ENCODE assay signal across 10 cellular contexts in the genomic region with DNA sequence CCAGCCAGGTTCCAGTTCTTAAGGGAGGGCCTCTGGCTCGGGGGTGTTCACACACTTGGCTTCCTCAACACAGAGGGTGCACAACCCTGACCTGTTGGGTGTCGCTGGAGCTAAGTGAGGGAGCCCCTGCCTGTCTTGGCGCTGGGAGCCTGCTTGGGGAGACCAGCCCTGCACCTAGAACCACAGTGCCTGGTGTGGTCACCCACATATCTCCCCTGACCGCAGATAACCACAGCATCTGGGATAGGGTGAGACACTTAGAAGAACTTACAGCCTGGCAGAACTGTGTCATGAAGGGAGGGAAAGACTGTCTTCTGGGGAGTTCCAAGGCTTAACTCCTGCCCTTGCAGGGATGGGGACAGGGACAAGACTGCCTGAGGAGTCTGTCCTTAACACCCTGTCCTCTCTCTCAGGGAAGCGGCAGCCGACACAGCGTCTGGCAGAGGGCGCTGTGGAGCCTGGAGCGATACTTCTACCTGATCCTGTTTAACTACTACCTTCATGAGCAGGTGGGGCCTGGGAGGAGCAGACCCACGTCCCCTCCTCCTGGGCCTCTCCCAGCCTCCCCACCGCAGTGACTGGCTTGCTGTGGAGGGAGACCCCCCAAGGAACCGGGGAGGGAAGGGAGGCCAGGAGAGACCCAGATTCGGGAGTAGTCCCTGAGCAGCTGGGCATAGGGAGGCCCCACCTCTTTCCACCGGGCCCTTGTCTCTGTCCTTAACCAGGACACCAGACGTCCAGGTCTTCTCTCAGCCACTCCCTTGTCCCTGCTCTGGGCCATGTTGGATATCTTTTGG. TPM values are rescaled to one million over a fixed set of nuclear protein-coding genes. Genes with fewer than 3 reads are reported as not detected.
DNase-seq lines count a peak whose midpoint lies in the region; ATAC-seq, FAIRE-seq and TF ChIP-seq lines count a peak whose summit lies in the region.
"Had no signal": no experiment of that assay in that cellular context is flagged by ENCODE, and none has a peak within 500 bp of the region (broad histone marks: within the 10 kb centered on the region; RNA-seq: fewer than 3 reads in every experiment).

No MANE protein-coding gene starts in this region.

- H2AK5ac ChIP-seq in mesenchymal stem cell (ENCODE audit: low read length, severe bottlenecking), result no peak overlapping the region

- intact Hi-C loops in endothelial cell of umbilical vein (cut with micrococcal nuclease), result no loop called here

- POLR2A ChIA-PET in endothelial cell of umbilical vein (lab: Charles Lee), result no interaction called here

- H3K36me3 ChIP-seq in OCI-LY3 (replicated peaks; ENCODE audit: low read depth, low read length) (no peaks in the 10 kb centered on the region), endothelial cell of umbilical vein (ENCODE audit: control insufficient read depth in 2 of 2, extremely low read depth in 1 of 2, insufficient read depth in 2 of 2, low read length in 2 of 2) (peaks cover 3 to 5% of the 10 kb centered on the region in 2 experiments), mesenchymal stem cell (ENCODE audit: control insufficient read depth in 1 of 2, insufficient read depth in 2 of 2, low read depth in 1 of 2, low read length in 2 of 2) (peaks cover 0 to 10% of the 10 kb centered on the region in 2 experiments)

- H3K4me3 ChIP-seq in OCI-LY3 (ENCODE audit: low read length), result no peak overlapping the region
- no peak overlapping the region for H3K4me3 ChIP-seq in endothelial cell of umbilical vein (replicated peaks in 1 of 3; ENCODE audit: insufficient read depth in 1 of 3, low read depth in 1 of 3, low read length in 3 of 3)
- no peak overlapping the region for H3K4me3 ChIP-seq in mesenchymal stem cell (ENCODE audit: insufficient read depth in 1 of 2, low read depth in 1 of 2, low read length in 2 of 2)
- H3K4me3 ChIP-seq: skin epidermis had no signal

- TF ChIP-seq POLR2A in endothelial cell of umbilical vein (IDR thresholded peaks at IDR 0.05; ENCODE audit: low read depth, low read length), result no peak

- H3K27ac ChIP-seq in OCI-LY3 (ENCODE audit: low read length), result no peak overlapping the region
- no peak overlapping the region for H3K27ac ChIP-seq in endothelial cell of umbilical vein (ENCODE audit: insufficient read depth, low read depth, low read length)
- no peak overlapping the region for H3K27ac ChIP-seq in mesenchymal stem cell (ENCODE audit: low read length, poor library complexity, severe bottlenecking)
- H3K27ac ChIP-seq: skin epidermis had no signal

- H3K9me3 ChIP-seq in OCI-LY3 (ENCODE audit: insufficient read depth, low read length) (no peaks in the 10 kb centered on the region), endothelial cell of umbilical vein (replicated peaks; ENCODE audit: control insufficient read depth, insufficient read depth, low read length) (no peaks in the 10 kb centered on the region), mesenchymal stem cell (ENCODE audit: control insufficient read depth, low read length) (no peaks in the 10 kb centered on the region)

- CTCF ChIA-PET in endothelial cell of umbilical vein (lab: Charles Lee), result interaction anchor here (1.0 to 12.4 kb wide), 3 partner anchors 29 to 316 kb away, joined by 4 to 196 read pairs (median 6); no protein-coding TSS in a partner anchor

- no peak for ATAC-seq in GM18502 (IDR thresholded peaks at IDR 0.05; ENCODE audit: poor library complexity, unreplicated experiment)

- H3K23ac ChIP-seq in mesenchymal stem cell (ENCODE audit: low read length in 2 of 2), result no peak overlapping the region

- no peaks in the 10 kb centered on the region for H3K9me1 ChIP-seq in endothelial cell of umbilical vein (replicated peaks; ENCODE audit: control insufficient read depth, extremely low read depth, insufficient read depth, low read length)

- no peak overlapping the region for H2BK120ac ChIP-seq in mesenchymal stem cell (ENCODE audit: low read depth, low read length)

- FAIRE-seq in endothelial cell of umbilical vein (lab: Jason Lieb, UNC), result peak; percentile 50

- H4K20me1 ChIP-seq in OCI-LY3 (ENCODE audit: insufficient read depth, low read length), result no peaks in the 10 kb centered on the region
- H4K20me1 ChIP-seq in endothelial cell of umbilical vein (replicated peaks; ENCODE audit: control insufficient read depth, extremely low read depth, insufficient read depth, low read length), result no peaks in the 10 kb centered on the region

- 67% methylated on average over 15 of the region's 15 CpGs for WGBS in mesenchymal stem cell

- no peak overlapping the region for H2BK15ac ChIP-seq in mesenchymal stem cell (ENCODE audit: low read depth, poor library complexity, severe bottlenecking)

- no peak overlapping the region for H3K18ac ChIP-seq in mesenchymal stem cell (ENCODE audit: low read depth in 1 of 2, low read length in 2 of 2)

- H2BK12ac ChIP-seq in mesenchymal stem cell (ENCODE audit: low read length in 2 of 2), result no peak overlapping the region

- no peak overlapping the region for H4K91ac ChIP-seq in mesenchymal stem cell (ENCODE audit: low read length)

- DNase-seq in NCI-H82 (lab: John Stamatoyannopoulos, UW) (peak; percentile 42), NCI-H82 treated with DMSO at 0.1 percent for 48 hours (lab: John Stamatoyannopoulos, UW; ENCODE audit: unreplicated experiment) (no peak), endothelial cell of umbilical vein (ENCODE audit: low read depth, low spot score) (no peak), mesenchymal stem cell (no peak), RKO (ENCODE audit: low spot score) (no peak)
- peak; percentile 31 for DNase-seq in stimulated activated CD4-positive, alpha-beta T cell treated with anti-CD3 and anti-CD28 coated beads, Interleukin-4, amount 100 ng/mL, for 1 hour
- DNase-seq: NCI-H1930 had no signal

- no peaks in the 10 kb centered on the region for H3K4me1 ChIP-seq in OCI-LY3 (ENCODE audit: low read length)
- peaks cover 3% of the 10 kb centered on the region for H3K4me1 ChIP-seq in endothelial cell of umbilical vein (ENCODE audit: control insufficient read depth, extremely low read depth, insufficient read depth, low read length)
- H3K4me1 ChIP-seq in mesenchymal stem cell (ENCODE audit: control insufficient read depth, insufficient read depth, low read depth, low read length), result peaks cover 19% of the 10 kb centered on the region

- H3K4ac ChIP-seq in mesenchymal stem cell (ENCODE audit: low read depth in 1 of 2, low read length in 2 of 2), result no peak overlapping the region

- H3K27me3 ChIP-seq in OCI-LY3 (ENCODE audit: low read depth, low read length), result no peaks in the 10 kb centered on the region
- no peaks in the 10 kb centered on the region for H3K27me3 ChIP-seq in endothelial cell of umbilical vein (ENCODE audit: control insufficient read depth in 2 of 2, insufficient read depth in 2 of 2, low read length in 2 of 2)
- peaks cover 0 to 77% of the 10 kb centered on the region in 2 experiments for H3K27me3 ChIP-seq in mesenchymal stem cell (ENCODE audit: control insufficient read depth in 1 of 2, insufficient read depth in 1 of 2, low read length in 2 of 2)

- no peak overlapping the region for H3K14ac ChIP-seq in mesenchymal stem cell (ENCODE audit: low read length in 2 of 2)

- no peak overlapping the region for H4K8ac ChIP-seq in mesenchymal stem cell (ENCODE audit: low read length)

- no peak overlapping the region for H2AFZ ChIP-seq in OCI-LY3 (ENCODE audit: low read depth, low read length)
- H2AFZ ChIP-seq in endothelial cell of umbilical vein (ENCODE audit: low read depth, low read length), result no peak overlapping the region
- no peak overlapping the region for H2AFZ ChIP-seq in mesenchymal stem cell (ENCODE audit: low read depth, low read length)

- H3K79me1 ChIP-seq in mesenchymal stem cell (replicated peaks; ENCODE audit: low read length, poor library complexity, severe bottlenecking), result no peaks in the 10 kb centered on the region

- H3K79me2 ChIP-seq in OCI-LY3 (ENCODE audit: low read length) (no peaks in the 10 kb centered on the region), endothelial cell of umbilical vein (ENCODE audit: control insufficient read depth, insufficient read depth, low read length) (no peaks in the 10 kb centered on the region)

- no TSS peak for BruUV-seq in endothelial cell of umbilical vein (replicated peaks; lab: Mats Ljungman, UMichigan)

- no peak overlapping the region for H3K9ac ChIP-seq in OCI-LY3 (ENCODE audit: low read length)
- H3K9ac ChIP-seq in endothelial cell of umbilical vein (replicated peaks; ENCODE audit: extremely low read depth, insufficient read depth, low read length), result no peak overlapping the region
- no peak overlapping the region for H3K9ac ChIP-seq in mesenchymal stem cell (ENCODE audit: low read length)

- dilution Hi-C loops in endothelial cell of umbilical vein (cut with MboI; ENCODE audit: extremely low pct_ligation_motif_present, low sequenced_read_pairs), result no loop called here

- TF ChIP-seq CTCF in OCI-LY3 (IDR thresholded peaks at IDR 0.05; ENCODE audit: low read depth, low read length) (peak; percentile 43), endothelial cell of umbilical vein (IDR thresholded peaks at IDR 0.05; ENCODE audit: extremely low read depth in 1 of 2, insufficient read depth in 1 of 2, low read depth in 1 of 2, low read length in 2 of 2) (peak in 1 of 2 donors; percentile 46)

- H2BK5ac ChIP-seq in mesenchymal stem cell (ENCODE audit: low read depth, low read length, poor library complexity, severe bottlenecking), result no peak overlapping the region

- H3K4me2 ChIP-seq in OCI-LY3 (ENCODE audit: low read length) (no peak overlapping the region), endothelial cell of umbilical vein (ENCODE audit: insufficient read depth, low read length) (no peak overlapping the region), mesenchymal stem cell (ENCODE audit: low read length, poor library complexity, severe bottlenecking) (no peak overlapping the region)

TF ChIP-seq in endothelial cell of umbilical vein, 7 proteins besides CTCF, POLR2A, EP300 and RAD21 (continues in another document):
- TF ChIP-seq JUN (IDR thresholded peaks at IDR 0.05; ENCODE audit: borderline replicate concordance, insufficient read depth, insufficient read length, low read depth) (no peak), GATA2 (IDR thresholded peaks at IDR 0.05; ENCODE audit: insufficient read depth, insufficient read length, low read depth, low read length) (no peak), MYC (IDR thresholded peaks at IDR 0.05; ENCODE audit: low read depth, low read length) (no peak)

RNA-seq across cellular contexts. Expression of a gene that starts 59.0 kb away (rescaled TPM):
- total RNA-seq in endothelial cell of umbilical vein, result 62.1 and 73.3 TPM in 2 replicates
- polyA plus RNA-seq in endothelial cell of umbilical vein, result 16.6 and 20.7 TPM in 2 replicates
- polyA plus RNA-seq in endothelial cell of umbilical vein (2011; cell fraction: cytosol; rRNA removed), result 11.0 and 14.2 TPM in 2 replicates
- 36.2 and 39.1 TPM in 2 replicates for polyA plus RNA-seq in endothelial cell of umbilical vein (2011; cell fraction: nucleus; rRNA removed)
- 8.0 and 14.0 TPM in 2 replicates for polyA plus RNA-seq in endothelial cell of umbilical vein (2012)
- polyA minus RNA-seq in endothelial cell of umbilical vein, result 22.8 and 25.4 TPM in 2 replicates
- not detected for polyA minus RNA-seq in endothelial cell of umbilical vein (2011; cell fraction: cytosol; rRNA and poly(A)+ RNA removed)
- 10.0 and 13.9 TPM in 2 replicates for polyA minus RNA-seq in endothelial cell of umbilical vein (2011; cell fraction: nucleus; rRNA and poly(A)+ RNA removed)
- polyA plus RNA-seq in mesenchymal stem cell (2013, experiment 1 of 2), result 0.01 TPM
- 0.01 TPM for polyA plus RNA-seq in mesenchymal stem cell (2013, experiment 2 of 2)

Comparison
In these comparisons a context has a peak if more than half of its experiments do, and no peak if none do; other contexts are left out.
1. DNase-seq: peak in NCI-H82 (single experiment) and stimulated activated CD4-positive, alpha-beta T cell treated with anti-CD3 and anti-CD28 coated beads, Interleukin-4, amount 100 ng/mL, for 1 hour (single experiment); none in NCI-H82 treated with DMSO at 0.1 percent for 48 hours (single experiment), endothelial cell of umbilical vein (single experiment), mesenchymal stem cell (single experiment) and RKO (single experiment).